ENCODE assay signal across 9 cellular contexts in the genomic region with DNA sequence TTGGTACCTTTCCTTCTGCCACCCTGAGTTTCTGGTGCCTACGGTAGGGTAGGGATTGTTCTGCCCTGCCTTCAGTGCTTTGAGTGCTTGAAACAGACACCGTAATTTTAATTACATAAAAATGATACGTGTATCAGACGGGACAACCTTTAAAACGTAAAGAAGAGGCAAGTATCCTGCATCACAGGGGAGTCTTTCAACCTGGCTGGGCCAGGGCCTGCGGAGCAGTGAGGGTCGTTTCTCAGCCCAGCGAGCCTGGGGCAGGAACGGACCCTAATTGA. TPM values are rescaled to one million over a fixed set of nuclear protein-coding genes. Genes with fewer than 3 reads are reported as not detected.
DNase-seq lines count a peak whose midpoint lies in the region; ATAC-seq and TF ChIP-seq lines count a peak whose summit lies in the region.
"Had no signal": no experiment of that assay in that cellular context is flagged by ENCODE, and none has a peak within 500 bp of the region (broad histone marks: within the 10 kb centered on the region; RNA-seq: fewer than 3 reads in every experiment).

No MANE protein-coding gene starts in this region.

- DNase-seq in activated naive CD4-positive, alpha-beta T cell treated with anti-CD3 and anti-CD28 coated beads, Interleukin-2, amount 10 ng/mL, durations not matched to agents 7 days and 5 days, result no peak
- DNase-seq in colonic mucosa, result no peak
- no peak for DNase-seq in naive B cell
- DNase-seq in type B pancreatic cell (ENCODE audit: extremely low spot score, unreplicated experiment), result no peak
- no peak for DNase-seq in glomerular visceral epithelial cell (ENCODE audit: extremely low spot score)
- DNase-seq: NK-92 treated with Interleukin-12 subunit alpha and Interleukin-12 subunit beta, amount 100 ng/mL, for 24 hours had no signal

- ATAC-seq in naive B cell (ENCODE audit: low read depth in 2 of 2) (no peak), GM21786 (IDR thresholded peaks at IDR 0.05; ENCODE audit: unreplicated experiment) (no peak), GM19351 (IDR thresholded peaks at IDR 0.05; ENCODE audit: unreplicated experiment) (no peak)

- TF ChIP-seq CTCF in colonic mucosa (IDR thresholded peaks at IDR 0.05) (no peak), type B pancreatic cell (conservative IDR thresholded peaks at IDR 0.05) (no peak)

- intact Hi-C loops in colonic mucosa (cut with DNase I), result no loop called here

- peak overlapping the region; percentile 90 for H3K27ac ChIP-seq in colonic mucosa

- H3K27me3 ChIP-seq in colonic mucosa, result no peaks in the 10 kb centered on the region

- peak overlapping the region; percentile 56 for H3K4me3 Mint-ChIP-seq in activated naive CD4-positive, alpha-beta T cell treated with anti-CD3 and anti-CD28 coated beads, Interleukin-2, amount 50 U/mL, for 24 hours
- no peak overlapping the region for H3K4me3 Mint-ChIP-seq in activated naive CD4-positive, alpha-beta T cell treated with anti-CD3 and anti-CD28 coated beads, Interleukin-2, amount 10 ng/mL, durations not matched to agents 7 days and 5 days
- H3K4me3 Mint-ChIP-seq in naive B cell (peak overlapping the region; percentile 45 to 88 (median 80)), type B pancreatic cell (peak overlapping the region; percentile 92)

- H3K9ac ChIP-seq in colonic mucosa (ENCODE audit: low read depth in 2 of 2, low read length in 2 of 2), result peak overlapping the region; percentile 86 to 96

- CTCF ChIA-PET in activated naive CD4-positive, alpha-beta T cell treated with anti-CD3 and anti-CD28 coated beads, Interleukin-2, amount 10 ng/mL, durations not matched to agents 7 days and 5 days (lab: Charles Lee), result no interaction called here

- H3K9me3 ChIP-seq in colonic mucosa, result no peaks in the 10 kb centered on the region

- H3K36me3 Mint-ChIP-seq in activated naive CD4-positive, alpha-beta T cell treated with anti-CD3 and anti-CD28 coated beads, Interleukin-2, amount 50 U/mL, for 24 hours, result no peaks in the 10 kb centered on the region
- H3K36me3 Mint-ChIP-seq in activated naive CD4-positive, alpha-beta T cell treated with anti-CD3 and anti-CD28 coated beads, Interleukin-2, amount 10 ng/mL, durations not matched to agents 7 days and 5 days, result no peaks in the 10 kb centered on the region
- H3K36me3 Mint-ChIP-seq in naive B cell (peaks cover 0 to 8% of the 10 kb centered on the region in 2 donors), type B pancreatic cell (no peaks in the 10 kb centered on the region)

- H3K4me1 Mint-ChIP-seq in activated naive CD4-positive, alpha-beta T cell treated with anti-CD3 and anti-CD28 coated beads, Interleukin-2, amount 50 U/mL, for 24 hours, result peaks cover 14% of the 10 kb centered on the region
- H3K4me1 Mint-ChIP-seq in activated naive CD4-positive, alpha-beta T cell treated with anti-CD3 and anti-CD28 coated beads, Interleukin-2, amount 10 ng/mL, durations not matched to agents 7 days and 5 days, result peaks cover 5% of the 10 kb centered on the region
- H3K4me1 Mint-ChIP-seq in naive B cell (peaks cover 16 to 31% (median 20%) of the 10 kb centered on the region in 3 donors), type B pancreatic cell (ENCODE audit: unreplicated experiment) (peaks cover 51% of the 10 kb centered on the region)

- no peaks in the 10 kb centered on the region for H3K36me3 ChIP-seq in colonic mucosa

- H3K4me1 ChIP-seq in colonic mucosa, result peaks cover 14% of the 10 kb centered on the region

- H3K9me3 Mint-ChIP-seq in activated naive CD4-positive, alpha-beta T cell treated with anti-CD3 and anti-CD28 coated beads, Interleukin-2, amount 50 U/mL, for 24 hours, result no peaks in the 10 kb centered on the region
- H3K9me3 Mint-ChIP-seq in activated naive CD4-positive, alpha-beta T cell treated with anti-CD3 and anti-CD28 coated beads, Interleukin-2, amount 10 ng/mL, durations not matched to agents 7 days and 5 days, result no peaks in the 10 kb centered on the region
- H3K9me3 Mint-ChIP-seq in naive B cell (peaks cover 0 to 3% (median 0%) of the 10 kb centered on the region in 7 donors), type B pancreatic cell (no peaks in the 10 kb centered on the region)

- peaks cover 42% of the 10 kb centered on the region for H3K27me3 Mint-ChIP-seq in activated naive CD4-positive, alpha-beta T cell treated with anti-CD3 and anti-CD28 coated beads, Interleukin-2, amount 50 U/mL, for 24 hours
- peaks cover 81% of the 10 kb centered on the region for H3K27me3 Mint-ChIP-seq in activated naive CD4-positive, alpha-beta T cell treated with anti-CD3 and anti-CD28 coated beads, Interleukin-2, amount 10 ng/mL, durations not matched to agents 7 days and 5 days
- peaks cover 61 to 87% (median 84%) of the 10 kb centered on the region in 3 donors for H3K27me3 Mint-ChIP-seq in naive B cell
- no peaks in the 10 kb centered on the region for H3K27me3 Mint-ChIP-seq in type B pancreatic cell

- peak overlapping the region; percentile 60 for H3K4me3 ChIP-seq in colonic mucosa

- H3K27ac Mint-ChIP-seq in activated naive CD4-positive, alpha-beta T cell treated with anti-CD3 and anti-CD28 coated beads, Interleukin-2, amount 50 U/mL, for 24 hours, result no peak overlapping the region
- H3K27ac Mint-ChIP-seq in activated naive CD4-positive, alpha-beta T cell treated with anti-CD3 and anti-CD28 coated beads, Interleukin-2, amount 10 ng/mL, durations not matched to agents 7 days and 5 days, result no peak overlapping the region
- peak overlapping the region in 3 of 6 donors; percentile 4 to 52 (median 31) for H3K27ac Mint-ChIP-seq in naive B cell
- H3K27ac Mint-ChIP-seq in type B pancreatic cell, result peak overlapping the region; percentile 84

RNA-seq across cellular contexts. Expression of gene DAB2IP, which starts 0.5 kb away (rescaled TPM):
- total RNA-seq in colonic mucosa, result 100 to 1,000 TPM; 126 to 130 TPM
- polyA plus RNA-seq in naive B cell (ENCODE audit: low read depth in 6 of 6), result not detected
- total RNA-seq in type B pancreatic cell (ENCODE audit: low replicate concordance), result 49.7 and 57.2 TPM in 2 replicates
